ENCODE assay signal across 28 cellular contexts in the genomic region with DNA sequence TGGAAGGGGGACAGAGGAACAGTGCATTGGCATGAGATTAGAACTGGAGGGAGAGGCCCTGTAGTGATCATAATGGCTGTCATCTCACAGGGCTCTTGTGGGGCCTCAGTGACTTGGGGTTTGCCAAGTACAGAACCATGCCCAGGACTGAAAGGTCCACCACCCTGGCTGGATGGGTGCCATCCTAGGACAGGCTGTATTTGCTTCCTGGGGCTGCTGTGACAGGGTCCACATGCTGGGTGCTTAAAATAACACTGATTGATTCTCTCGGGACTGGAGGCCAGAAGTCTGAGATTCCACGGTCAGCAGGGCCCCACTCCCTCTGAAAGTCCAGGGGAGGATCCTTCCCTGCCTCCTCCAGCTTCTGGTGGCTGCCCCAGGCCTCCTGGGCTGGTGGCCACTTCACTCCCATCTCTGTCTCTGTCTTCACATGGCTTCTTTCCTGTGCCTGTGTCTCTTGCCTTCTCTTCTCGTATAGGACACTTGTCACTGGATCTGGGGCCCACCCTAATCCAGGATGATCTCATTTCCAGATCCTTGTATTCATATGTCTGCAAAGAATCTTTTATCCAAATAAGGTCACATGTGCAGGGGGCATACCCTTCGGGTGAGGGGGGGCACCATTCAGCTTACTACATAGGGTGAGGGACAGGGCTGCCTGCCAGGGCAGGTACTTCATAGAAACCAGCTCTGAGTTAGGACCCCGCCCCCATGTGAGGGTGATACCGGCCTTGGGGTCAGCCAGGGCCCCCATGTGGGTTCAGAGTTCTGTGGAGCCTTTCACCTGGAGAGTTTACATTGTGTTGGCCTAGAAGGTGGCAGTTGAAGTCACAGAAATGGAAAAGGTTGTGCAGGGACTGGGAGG. TPM values are rescaled to one million over a fixed set of nuclear protein-coding genes. Genes with fewer than 3 reads are reported as not detected.
DNase-seq lines count a peak whose midpoint lies in the region; ATAC-seq, FAIRE-seq and TF ChIP-seq lines count a peak whose summit lies in the region.
"Had no signal": no experiment of that assay in that cellular context is flagged by ENCODE, and none has a peak within 500 bp of the region (broad histone marks: within the 10 kb centered on the region; RNA-seq: fewer than 3 reads in every experiment).

No MANE protein-coding gene starts in this region.

- ATAC-seq in sciatic nerve: no peak
- ATAC-seq in stimulated activated memory B cell treated with anti-CD40 and anti-IgM and Interleukin-4, amounts not matched to agents 10 μg/mL and 1 μg/mL and 100 μg/mL, for 72 hours: no peak
- ATAC-seq: activated naive CD8-positive, alpha-beta T cell treated with anti-CD3 and anti-CD28 coated beads, Interleukin-2, amount 50 U/mL, for 24 hours; foreskin keratinocyte had no signal

- H3K4me1 ChIP-seq in kidney (ENCODE audit: control insufficient read depth in 1 of 2, insufficient read depth in 1 of 2, low read depth in 1 of 2, low read length in 2 of 2) (peaks cover 0 to 3% of the 10 kb centered on the region in 2 donors), esophagus squamous epithelium (peaks cover 0 to 12% (median 10%) of the 10 kb centered on the region in 3 donors)
- H3K4me1 ChIP-seq: foreskin keratinocyte had no signal

- no peak for TF ChIP-seq POLR2A in esophagus squamous epithelium (IDR thresholded peaks at IDR 0.05)

- FAIRE-seq in kidney (lab: Jason Lieb, UNC): no peak
- FAIRE-seq: astrocyte, GM12892 had no signal

- 54 to 61% methylated on average over 4 to 6 of the region's 6 CpGs for WGBS in esophagus squamous epithelium, 2 donors

- no peak overlapping the region for H3K27ac Mint-ChIP-seq in stimulated activated memory B cell treated with anti-CD40 and anti-IgM and Interleukin-4, amounts not matched to agents 10 μg/mL and 1 μg/mL and 100 μg/mL, for 72 hours
- H3K27ac Mint-ChIP-seq: activated naive CD8-positive, alpha-beta T cell treated with anti-CD3 and anti-CD28 coated beads, Interleukin-2, amount 50 U/mL, for 24 hours had no signal

- no peaks in the 10 kb centered on the region for H3K4me1 Mint-ChIP-seq in stimulated activated memory B cell treated with anti-CD40 and anti-IgM and Interleukin-4, amounts not matched to agents 10 μg/mL and 1 μg/mL and 100 μg/mL, for 72 hours
- H3K4me1 Mint-ChIP-seq: activated naive CD8-positive, alpha-beta T cell treated with anti-CD3 and anti-CD28 coated beads, Interleukin-2, amount 50 U/mL, for 24 hours had no signal

- H3K27me3 Mint-ChIP-seq in stimulated activated memory B cell treated with anti-CD40 and anti-IgM and Interleukin-4, amounts not matched to agents 10 μg/mL and 1 μg/mL and 100 μg/mL, for 72 hours: no peaks in the 10 kb centered on the region
- H3K27me3 Mint-ChIP-seq: activated naive CD8-positive, alpha-beta T cell treated with anti-CD3 and anti-CD28 coated beads, Interleukin-2, amount 50 U/mL, for 24 hours had no signal

- H3K9me3 Mint-ChIP-seq in stimulated activated memory B cell treated with anti-CD40 and anti-IgM and Interleukin-4, amounts not matched to agents 10 μg/mL and 1 μg/mL and 100 μg/mL, for 72 hours: no peaks in the 10 kb centered on the region
- H3K9me3 Mint-ChIP-seq: activated naive CD8-positive, alpha-beta T cell treated with anti-CD3 and anti-CD28 coated beads, Interleukin-2, amount 50 U/mL, for 24 hours had no signal

- no peaks in the 10 kb centered on the region for H3K36me3 Mint-ChIP-seq in stimulated activated memory B cell treated with anti-CD40 and anti-IgM and Interleukin-4, amounts not matched to agents 10 μg/mL and 1 μg/mL and 100 μg/mL, for 72 hours

- H3K4me3 Mint-ChIP-seq in stimulated activated memory B cell treated with anti-CD40 and anti-IgM and Interleukin-4, amounts not matched to agents 10 μg/mL and 1 μg/mL and 100 μg/mL, for 72 hours: no peak overlapping the region
- H3K4me3 Mint-ChIP-seq: activated naive CD8-positive, alpha-beta T cell treated with anti-CD3 and anti-CD28 coated beads, Interleukin-2, amount 50 U/mL, for 24 hours; nephron progenitor cell had no signal

- intact Hi-C loops in kidney (cut with DNase I) (no loop called here), sciatic nerve (cut with DNase I) (no loop called here), esophagus squamous epithelium (cut with DNase I) (no loop called here)

- H3K4me3 ChIP-seq in kidney (ENCODE audit: low read length in 2 of 2): no peak overlapping the region
- no peak overlapping the region for H3K4me3 ChIP-seq in esophagus squamous epithelium
- H3K4me3 ChIP-seq: esophagus muscularis mucosa, SJCRH30 had no signal

- H3K27ac ChIP-seq in kidney (ENCODE audit: low read depth in 2 of 2, low read length in 2 of 2) (no peak overlapping the region), esophagus squamous epithelium (no peak overlapping the region)
- H3K27ac ChIP-seq: C4-2B, esophagus muscularis mucosa, foreskin keratinocyte, SJCRH30 had no signal

- peak; percentile 26 for DNase-seq in activated CD4-positive, CD25-positive, alpha-beta regulatory T cell treated with anti-CD3 and anti-CD28 coated beads, Interleukin-2, amount 50 U/mL, for 72 hours
- no peak for DNase-seq in activated CD4-positive, CD25-positive, alpha-beta regulatory T cell (lab: John Stamatoyannopoulos, UW)
- DNase-seq in HT1080 (ENCODE audit: low read depth) (peak; percentile 52), kidney (peak; percentile 59), sciatic nerve (ENCODE audit: low spot score) (peak; percentile 53), esophagus squamous epithelium (lab: John Stamatoyannopoulos, UW) (no peak), Ammon's horn (ENCODE audit: low spot score) (no peak)
- DNase-seq: 8988T; activated CD4-positive, alpha-beta T cell treated with anti-CD3 and anti-CD28 coated beads for 48 hours; activated gamma-delta T cell treated with Interleukin-2 at 50 U/mL for 16 hours; activated naive CD8-positive, alpha-beta T cell treated with anti-CD3 and anti-CD28 coated beads, Interleukin-2, amount 50 U/mL, for 24 hours; central memory CD4-positive, alpha-beta T cell; foreskin keratinocyte; NCI-H1048; NCI-H1694; NCI-H446 treated with DMSO at 0.1 percent for 48 hours; NCI-H774; nephron progenitor cell; RPMI8226; SJCRH30; stimulated activated CD4-positive, alpha-beta T cell treated with anti-CD3 and anti-CD28 coated beads, Interleukin-4, amount 100 ng/mL, for 24 hours; SW 1271; T-helper 9 cell had no signal

- H3K27me3 ChIP-seq in esophagus squamous epithelium: no peaks in the 10 kb centered on the region
- H3K27me3 ChIP-seq: esophagus muscularis mucosa, foreskin keratinocyte, SJCRH30 had no signal

- no peak overlapping the region for H3K9ac ChIP-seq in kidney (ENCODE audit: low read length in 2 of 2)

- H3K9me3 ChIP-seq in kidney (ENCODE audit: control insufficient read depth in 1 of 2, low read length in 2 of 2): no peaks in the 10 kb centered on the region
- no peaks in the 10 kb centered on the region for H3K9me3 ChIP-seq in esophagus squamous epithelium
- H3K9me3 ChIP-seq: esophagus muscularis mucosa had no signal

- H3K36me3 ChIP-seq in kidney (ENCODE audit: control insufficient read depth in 1 of 2, insufficient read depth in 2 of 2, low read length in 2 of 2): no peaks in the 10 kb centered on the region
- no peaks in the 10 kb centered on the region for H3K36me3 ChIP-seq in esophagus squamous epithelium
- H3K36me3 ChIP-seq: esophagus muscularis mucosa, SJCRH30 had no signal

- TF ChIP-seq CTCF in kidney (IDR thresholded peaks at IDR 0.05; ENCODE audit: borderline replicate concordance, extremely low read depth, insufficient read depth): no peak
- TF ChIP-seq CTCF in esophagus squamous epithelium (IDR thresholded peaks at IDR 0.05): no peak

RNA-seq across cellular contexts. Expression of a gene that starts 52.6 kb away (rescaled TPM):
- total RNA-seq in HT1080 (2014; rRNA removed; shearing (Covaris generic)): 174 and 218 TPM in 2 replicates
- polyA plus RNA-seq in HT1080 (2015; cell fraction: cytosol; rRNA removed): 116 and 136 TPM in 2 replicates
- polyA plus RNA-seq in HT1080 (2015; cell fraction: nucleus; rRNA removed): 117 and 129 TPM in 2 replicates
- total RNA-seq in kidney: 176 TPM
- polyA plus RNA-seq in kidney (ENCODE audit: insufficient read depth, low read depth, low replicate concordance): 47.8 TPM
- total RNA-seq in sciatic nerve: 186 TPM
- 10 to 100 TPM; 61.7 to 91.2 (median 78.0) TPM for total RNA-seq in esophagus squamous epithelium

Comparison
In these comparisons a context has a peak if more than half of its experiments do, and no peak if none do; other contexts are left out.
1. DNase-seq: peak in activated CD4-positive, CD25-positive, alpha-beta regulatory T cell treated with anti-CD3 and anti-CD28 coated beads, Interleukin-2, amount 50 U/mL, for 72 hours (single experiment), HT1080 (single experiment), kidney (single experiment) and sciatic nerve (single experiment); none in activated CD4-positive, CD25-positive, alpha-beta regulatory T cell (0 of 4), esophagus squamous epithelium (single experiment) and Ammon's horn (single experiment).